Comparison of ENCODE assay signal across 8 cellular contexts in the genomic region with DNA sequence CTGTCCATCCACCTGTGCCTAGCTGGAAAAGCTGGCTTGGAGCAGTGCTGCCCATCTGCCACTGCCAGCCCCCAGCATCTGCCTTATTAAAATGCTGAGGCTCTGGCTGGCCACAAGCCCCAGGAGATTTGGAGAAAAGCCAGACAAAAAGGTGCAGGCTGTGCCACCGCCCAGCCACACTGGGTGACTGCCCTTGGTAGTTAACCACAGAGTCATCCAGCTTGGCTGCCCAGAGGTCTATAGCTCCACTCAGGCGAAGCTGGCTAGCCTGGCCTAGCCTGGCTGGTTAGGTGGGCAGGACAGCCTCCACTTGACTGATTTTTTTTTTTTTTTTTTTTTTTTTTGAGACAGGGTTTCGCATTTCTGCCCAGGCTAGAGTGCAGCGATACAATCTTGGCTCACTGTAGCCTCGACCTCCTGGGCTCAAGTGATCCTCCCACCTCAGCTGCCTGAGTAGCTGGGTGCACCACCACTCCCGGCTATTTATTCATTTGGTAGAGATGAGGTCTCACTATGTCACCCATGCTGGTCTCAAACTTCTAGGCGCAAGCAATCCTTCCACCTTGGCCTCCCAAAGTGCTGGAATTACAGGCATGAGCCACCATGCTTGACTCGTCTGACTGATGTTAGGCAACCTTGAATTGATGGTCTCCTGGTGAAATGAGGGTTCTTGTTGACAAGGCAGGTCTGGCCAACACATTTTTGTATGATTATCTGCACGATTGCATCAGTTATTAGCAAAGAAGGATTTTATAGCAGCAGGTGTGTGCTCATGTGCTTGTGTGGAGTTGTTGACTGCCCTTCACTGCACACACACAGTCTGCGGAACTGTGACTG.
A peak's percentile ranks its signal among the peaks of the same experiment; 100 is the strongest.
DNase-seq lines count a peak whose midpoint lies in the region; ATAC-seq lines count a peak whose summit lies in the region.

No MANE protein-coding gene starts in this region.

- peak in 2 of 3 experiments; percentile 20 to 25 for DNase-seq in NCI-H1417 (lab: John Stamatoyannopoulos, UW)
- no peak for DNase-seq in NCI-H1417 treated with DMSO at 0.1 percent for 48 hours (lab: John Stamatoyannopoulos, UW)
- DNase-seq in NCI-H446 treated with DMSO at 0.1 percent for 48 hours (lab: John Stamatoyannopoulos, UW) = peak; percentile 22
- DNase-seq in GM19238 (ENCODE audit: insufficient read length, low spot score) = no peak

- H3K27ac ChIP-seq in duodenal mucosa (ENCODE audit: low read depth, low read length) (peak overlapping the region; percentile 90), skin epidermis (peak overlapping the region in 17 of 21 experiments; percentile 20 to 93 (median 73))

- H3K9ac ChIP-seq in duodenal mucosa (ENCODE audit: low read depth in 1 of 2, low read length in 2 of 2) = peak overlapping the region; percentile 27 to 42

- ATAC-seq in GM21723 (IDR thresholded peaks at IDR 0.05; ENCODE audit: unreplicated experiment) = no peak
- no peak for ATAC-seq in HG03159 (IDR thresholded peaks at IDR 0.05; ENCODE audit: unreplicated experiment)

- H3K9me3 ChIP-seq in duodenal mucosa (ENCODE audit: control insufficient read depth in 1 of 2, low read length in 2 of 2) = no peaks in the 10 kb centered on the region

- no peaks in the 10 kb centered on the region for H3K27me3 ChIP-seq in duodenal mucosa (ENCODE audit: control insufficient read depth in 1 of 2, insufficient read depth in 2 of 2, low read length in 2 of 2)

- H3K36me3 ChIP-seq in duodenal mucosa (ENCODE audit: control insufficient read depth in 1 of 2, insufficient read depth in 2 of 2, low read length in 2 of 2) = no peaks in the 10 kb centered on the region

- H3K4me3 ChIP-seq in duodenal mucosa (ENCODE audit: low read depth in 1 of 2, low read length in 2 of 2) = peak overlapping the region; percentile 28 to 38
- H3K4me3 ChIP-seq in skin epidermis = no peak overlapping the region

- H3K4me1 ChIP-seq in duodenal mucosa (ENCODE audit: control insufficient read depth in 1 of 2, insufficient read depth in 2 of 2, low read length in 2 of 2) = peaks cover 82 to 84% of the 10 kb centered on the region in 2 donors

Comparison
In these comparisons a context has a peak if more than half of its experiments do, and no peak if none do; other contexts are left out.
1. DNase-seq: peak in NCI-H1417 (2 of 3) and NCI-H446 treated with DMSO at 0.1 percent for 48 hours (single experiment); none in NCI-H1417 treated with DMSO at 0.1 percent for 48 hours (single experiment) and GM19238 (single experiment).
2. H3K4me3 ChIP-seq: peak in duodenal mucosa (2 of 2); none in skin epidermis (0 of 7).